12 cellular contexts compared by ENCODE assay signal in genomic region chr17:82860606-82861392, GRCh38. TPM values are rescaled to one million over a fixed set of nuclear protein-coding genes. Genes with fewer than 3 reads are reported as not detected.
DNase-seq lines count a peak whose midpoint lies in the region; ATAC-seq, FAIRE-seq and TF ChIP-seq lines count a peak whose summit lies in the region.
"Had no signal": no experiment of that assay in that cellular context is flagged by ENCODE, and none has a peak within 500 bp of the region (broad histone marks: within the 10 kb centered on the region; RNA-seq: fewer than 3 reads in every experiment).

No MANE protein-coding gene starts in this region.

- peak overlapping the region; percentile 85 for H3K27ac Mint-ChIP-seq in activated naive CD8-positive, alpha-beta T cell treated with anti-CD3 and anti-CD28 coated beads for 36 hours
- H3K27ac Mint-ChIP-seq in natural killer cell, result peak overlapping the region; percentile 91 to 98
- H3K27ac Mint-ChIP-seq in GM23338, result no peak overlapping the region

- peaks cover 75 to 83% (median 81%) of the 10 kb centered on the region in 10 experiments for H3K4me1 ChIP-seq in BLaER1 treated with 17β-estradiol and CSF1 and Interleukin-3, amounts not matched to agents 10 nM and 100 nM
- H3K4me1 ChIP-seq in GM23338 (ENCODE audit: insufficient read depth) (no peaks in the 10 kb centered on the region), transverse colon (peaks cover 6 to 37% (median 14%) of the 10 kb centered on the region in 4 donors)

- peak overlapping the region; percentile 88 to 98 (median 93) for H3K27ac ChIP-seq in BLaER1 treated with 17β-estradiol and CSF1 and Interleukin-3, amounts not matched to agents 10 nM and 100 nM
- H3K27ac ChIP-seq in GM23338 (ENCODE audit: low read depth) (no peak overlapping the region), transverse colon (peak overlapping the region in 2 of 4 donors; percentile 16 to 61)

- TF ChIP-seq CTCF in natural killer cell (IDR thresholded peaks at IDR 0.05) (no peak), GM23338 (conservative IDR thresholded peaks at IDR 0.05; ENCODE audit: low read depth in 2 of 2) (no peak), transverse colon (IDR thresholded peaks at IDR 0.05) (no peak)

- H3K9ac ChIP-seq in BLaER1 treated with 17β-estradiol and CSF1 and Interleukin-3, amounts not matched to agents 10 nM and 100 nM, result peak overlapping the region; percentile 60 to 84 (median 82)

- no peaks in the 10 kb centered on the region for H3K9me3 Mint-ChIP-seq in activated naive CD8-positive, alpha-beta T cell treated with anti-CD3 and anti-CD28 coated beads for 36 hours
- H3K9me3 Mint-ChIP-seq in natural killer cell, result no peaks in the 10 kb centered on the region
- no peaks in the 10 kb centered on the region for H3K9me3 Mint-ChIP-seq in GM23338

- peaks cover 10% of the 10 kb centered on the region for H3K36me3 Mint-ChIP-seq in activated naive CD8-positive, alpha-beta T cell treated with anti-CD3 and anti-CD28 coated beads for 36 hours
- H3K36me3 Mint-ChIP-seq in natural killer cell (no peaks in the 10 kb centered on the region), GM23338 (ENCODE audit: low read depth) (peaks cover 8% of the 10 kb centered on the region)

- TF ChIP-seq EP300 in transverse colon (IDR thresholded peaks at IDR 0.05; ENCODE audit: low read depth), result no peak

- FAIRE-seq in GM12891 (lab: Jason Lieb, UNC), result peak; percentile 51
- FAIRE-seq: GM18507 had no signal

- ATAC-seq in natural killer cell, result no peak
- ATAC-seq in activated CD4-positive, CD25-positive, alpha-beta regulatory T cell treated with anti-CD3 and anti-CD28 coated beads, Interleukin-2, amount 50 U/mL, for 24 hours, result no peak
- no peak for ATAC-seq in GM23338

- 94 to 100% methylated on average over 1 to 42 of the region's 42 CpGs for WGBS in transverse colon (ENCODE audit: low coverage in 1 of 2), 2 donors

- peaks cover 0 to 11% (median 0%) of the 10 kb centered on the region in 11 experiments; a peak in 7 of 22 replicates for H3K27me3 ChIP-seq in BLaER1 treated with 17β-estradiol and CSF1 and Interleukin-3, amounts not matched to agents 10 nM and 100 nM
- H3K27me3 ChIP-seq in GM23338 (ENCODE audit: insufficient read depth) (no peaks in the 10 kb centered on the region), transverse colon (no peaks in the 10 kb centered on the region)

- intact Hi-C loops in natural killer cell (cut with micrococcal nuclease), result loop anchor here (5.0 to 10.0 kb wide), 2 partner anchors 78 to 194 kb away; no protein-coding TSS in a partner anchor
- intact Hi-C loops in transverse colon (cut with DNase I; ENCODE audit: low total_unique reads), result no loop called here

- H4K20me1 ChIP-seq in BLaER1 treated with 17β-estradiol and CSF1 and Interleukin-3, amounts not matched to agents 10 nM and 100 nM, result peaks cover 0 to 71% (median 49%) of the 10 kb centered on the region in 11 experiments; a peak in 20 of 22 replicates
- peaks cover 3% of the 10 kb centered on the region; the same call in 1 of the 2 replicates for H4K20me1 ChIP-seq in GM23338 (replicated peaks; ENCODE audit: insufficient read depth)

- H3K9me3 ChIP-seq in BLaER1 treated with 17β-estradiol and CSF1 and Interleukin-3, amounts not matched to agents 10 nM and 100 nM (replicated peaks in 1 of 11), result no peaks in the 10 kb centered on the region
- no peaks in the 10 kb centered on the region for H3K9me3 ChIP-seq in transverse colon
- H3K9me3 ChIP-seq: Caco-2 had no signal

- H3F3A ChIP-seq in GM23338 (replicated peaks; ENCODE audit: low read depth), result no peaks in the 10 kb centered on the region

- no peaks in the 10 kb centered on the region for H3K27me3 Mint-ChIP-seq in activated naive CD8-positive, alpha-beta T cell treated with anti-CD3 and anti-CD28 coated beads for 36 hours
- H3K27me3 Mint-ChIP-seq in natural killer cell (ENCODE audit: low read depth in 2 of 2), result no peaks in the 10 kb centered on the region
- peaks cover 7% of the 10 kb centered on the region for H3K27me3 Mint-ChIP-seq in GM23338 (ENCODE audit: insufficient read depth, low read depth, poor library complexity)

- no peak for DNase-seq in GM12891 (ENCODE audit: insufficient read length, low spot score)
- no peak for DNase-seq in activated naive CD8-positive, alpha-beta T cell treated with anti-CD3 and anti-CD28 coated beads for 36 hours
- no peak for DNase-seq in natural killer cell
- no peak for DNase-seq in GM03348 (ENCODE audit: low spot score)
- no peak for DNase-seq in GM23338 (ENCODE audit: low spot score)
- DNase-seq in transverse colon, result no peak
- DNase-seq: Caco-2, cortex of kidney, NCI-H524 had no signal

- TF ChIP-seq POLR2A in GM12891 (IDR thresholded peaks at IDR 0.05; ENCODE audit: low read depth, low read length) (no peak), transverse colon (IDR thresholded peaks at IDR 0.05) (no peak)

- H3K4me1 Mint-ChIP-seq in activated naive CD8-positive, alpha-beta T cell treated with anti-CD3 and anti-CD28 coated beads for 36 hours, result peaks cover 61% of the 10 kb centered on the region
- peaks cover 62 to 71% of the 10 kb centered on the region in 2 donors for H3K4me1 Mint-ChIP-seq in natural killer cell
- H3K4me1 Mint-ChIP-seq in GM23338, result peaks cover 33% of the 10 kb centered on the region

- H2AFZ ChIP-seq in GM23338, result no peak overlapping the region

- no peaks in the 10 kb centered on the region for H3K9me2 ChIP-seq in GM23338 (ENCODE audit: insufficient read depth)

- peaks cover 48% of the 10 kb centered on the region for H3K79me2 ChIP-seq in GM23338 (replicated peaks; ENCODE audit: insufficient read depth)

- H3K4me2 ChIP-seq in BLaER1 treated with 17β-estradiol and CSF1 and Interleukin-3, amounts not matched to agents 10 nM and 100 nM, result peak overlapping the region; percentile 92 to 100 (median 99)
- H3K4me2 ChIP-seq in GM23338, result no peak overlapping the region

- H3K4me3 Mint-ChIP-seq in activated naive CD8-positive, alpha-beta T cell treated with anti-CD3 and anti-CD28 coated beads for 36 hours, result no peak overlapping the region
- H3K4me3 Mint-ChIP-seq in natural killer cell (peak overlapping the region; percentile 91), GM23338 (no peak overlapping the region)

- H3K4me3 ChIP-seq in BLaER1 treated with 17β-estradiol and CSF1 and Interleukin-3, amounts not matched to agents 10 nM and 100 nM, result peak overlapping the region; percentile 40 to 67 (median 56)
- no peak overlapping the region for H3K4me3 ChIP-seq in GM23338
- no peak overlapping the region for H3K4me3 ChIP-seq in transverse colon

- H3K36me3 ChIP-seq in BLaER1 treated with 17β-estradiol and CSF1 and Interleukin-3, amounts not matched to agents 10 nM and 100 nM, result peaks cover 0 to 8% (median 0%) of the 10 kb centered on the region in 11 experiments; a peak in 2 of 22 replicates
- H3K36me3 ChIP-seq in GM23338 (ENCODE audit: insufficient read depth) (peaks cover 8% of the 10 kb centered on the region; the same call in 1 of the 2 replicates), transverse colon (no peaks in the 10 kb centered on the region)

- in situ Hi-C loops in transverse colon (cut with MboI; ENCODE audit: low pct_ligation_motif_present in 1 of 4, low pct_unique_long_range_greater_than_20kb in 1 of 4, low sequenced_read_pairs in 3 of 4), result no loop called here

TF ChIP-seq in GM12891, 5 proteins besides CTCF, POLR2A, EP300 and RAD21:
- TF ChIP-seq POLR2AphosphoS5 (IDR thresholded peaks at IDR 0.05; ENCODE audit: low read depth, low read length) (no peak), SPI1 (IDR thresholded peaks at IDR 0.05; ENCODE audit: low read depth, low read length) (no peak), POU2F2 (IDR thresholded peaks at IDR 0.05; ENCODE audit: low read depth, low read length) (no peak), PAX5 (IDR thresholded peaks at IDR 0.05; ENCODE audit: insufficient read depth, low read length, severe bottlenecking) (no peak)

TF ChIP-seq in GM23338, 12 proteins besides CTCF, POLR2A, EP300 and RAD21 (continues in another document):
- TF ChIP-seq ZNF114 (CRISPR knock-in tag; IDR thresholded peaks at IDR 0.05) (no peak), ETS1 (IDR thresholded peaks at IDR 0.05) (no peak), ZNF331 (CRISPR knock-in tag; IDR thresholded peaks at IDR 0.05; ENCODE audit: low read depth) (no peak), EZH2 (IDR thresholded peaks at IDR 0.05; ENCODE audit: low read depth, unreplicated experiment) (no peak)

RNA-seq across cellular contexts. Expression of gene ZNF750, which starts 21.0 kb away (rescaled TPM):
- polyA plus RNA-seq in GM12891 (2012; ENCODE audit: low read depth, missing spikeins), result 0.04 TPM
- total RNA-seq in activated naive CD8-positive, alpha-beta T cell treated with anti-CD3 and anti-CD28 coated beads for 36 hours, result not detected
- total RNA-seq in natural killer cell (not detected), transverse colon (not detected)
- 0.17 TPM in 1 of 2 replicates, not detected in the other for total RNA-seq in GM23338 (2014; rRNA removed; shearing (Covaris generic))
- polyA plus RNA-seq in GM23338 (2016; fragmentation: Nextera tagmentation; extraction: Ambion mirVana), result 0.13 and 0.19 TPM in 2 replicates

Comparison
In these comparisons a context has a peak if more than half of its experiments do, and no peak if none do; other contexts are left out.
1. H3K4me3 ChIP-seq: peak in BLaER1 treated with 17β-estradiol and CSF1 and Interleukin-3, amounts not matched to agents 10 nM and 100 nM (10 of 10); none in GM23338 (single experiment) and transverse colon (0 of 4).